10 cellular contexts compared by ENCODE assay signal in genomic region chr6:28282923-28283322, GRCh38. TPM values are rescaled to one million over a fixed set of nuclear protein-coding genes. Genes with fewer than 3 reads are reported as not detected.
DNase-seq lines count a peak whose midpoint lies in the region; ATAC-seq and TF ChIP-seq lines count a peak whose summit lies in the region.
"Had no signal": no experiment of that assay in that cellular context is flagged by ENCODE, and none has a peak within 500 bp of the region (broad histone marks: within the 10 kb centered on the region; RNA-seq: fewer than 3 reads in every experiment).

No MANE protein-coding gene starts in this region.

- no peaks in the 10 kb centered on the region for H4K20me1 ChIP-seq in DND-41 (ENCODE audit: insufficient read depth, low read length)
- H4K20me1 ChIP-seq: BLaER1 treated with 17β-estradiol and CSF1 and Interleukin-3, amounts not matched to agents 10 nM and 100 nM had no signal

- no peak overlapping the region for H3K9ac ChIP-seq in DND-41 (ENCODE audit: low read depth, low read length)
- H3K9ac ChIP-seq: BLaER1 treated with 17β-estradiol and CSF1 and Interleukin-3, amounts not matched to agents 10 nM and 100 nM had no signal

- no peaks in the 10 kb centered on the region for H3K27me3 ChIP-seq in DND-41 (ENCODE audit: insufficient read depth, low read length, poor library complexity)
- H3K27me3 ChIP-seq: transverse colon had no signal

- peaks cover 44% of the 10 kb centered on the region for H3K4me1 ChIP-seq in DND-41 (ENCODE audit: insufficient read depth, low read length)

- peaks cover 40% of the 10 kb centered on the region for H3K36me3 ChIP-seq in DND-41 (ENCODE audit: insufficient read depth, low read length)

- H2AFZ ChIP-seq in DND-41 (ENCODE audit: low read depth, low read length), result no peak overlapping the region

- DNase-seq in DND-41, result peak; percentile 9
- peak; percentile 30 for DNase-seq in LHCN-M2 (ENCODE audit: low read depth)
- peak; percentile 57 to 66 for DNase-seq in erythroblast (lab: John Stamatoyannopoulos, UW)
- no peak for DNase-seq in SIG-M5 (lab: John Stamatoyannopoulos, UW)
- no peak for DNase-seq in mesenteric fat pad (ENCODE audit: low spot score)
- DNase-seq: activated CD8-positive, alpha-beta memory T cell treated with anti-CD3 and anti-CD28 coated beads, Interleukin-2, amount 50 U/mL, for 48 hours; NCI-H2107; transverse colon had no signal

- TF ChIP-seq CTCF in DND-41 (IDR thresholded peaks at IDR 0.05; ENCODE audit: borderline replicate concordance, extremely low read depth, low read length, poor library complexity, severe bottlenecking), result no peak

- no peaks in the 10 kb centered on the region for H3K9me3 ChIP-seq in DND-41 (ENCODE audit: insufficient read depth, low read length, severe bottlenecking)
- H3K9me3 ChIP-seq: transverse colon had no signal

- no peak overlapping the region for H3K27ac ChIP-seq in DND-41 (ENCODE audit: low read length)
- H3K27ac ChIP-seq: BLaER1 treated with 17β-estradiol and CSF1 and Interleukin-3, amounts not matched to agents 10 nM and 100 nM; transverse colon had no signal

- peaks cover 22% of the 10 kb centered on the region for H3K79me2 ChIP-seq in DND-41 (ENCODE audit: insufficient read depth, low read length)

- peak overlapping the region in 1 of 2 experiments; percentile 69; a peak in 2 of 4 replicates for H3K4me3 ChIP-seq in DND-41 (ENCODE audit: low read depth in 1 of 2, low read length in 2 of 2)

- H3K4me2 ChIP-seq in DND-41 (ENCODE audit: insufficient read depth, low read length), result peak overlapping the region; percentile 95

- TF ChIP-seq POLR2A in erythroblast (IDR thresholded peaks at IDR 0.05; ENCODE audit: low read length), result no peak

- ATAC-seq in DND-41 (ENCODE audit: insufficient read depth, low read depth) (no peak), GM21786 (IDR thresholded peaks at IDR 0.05; ENCODE audit: unreplicated experiment) (no peak)

RNA-seq across cellular contexts. Expression of gene PGBD1, which starts 1.6 kb away (rescaled TPM):
- total RNA-seq in LHCN-M2 (2014; rRNA removed) (11.9 and 12.0 TPM in 2 replicates), mesenteric fat pad (4.0 TPM)
- polyA plus RNA-seq in LHCN-M2 (2012), result 4.2 TPM

RNA-seq across cellular contexts. Expression of gene ZSCAN26, which starts 16.0 kb away (rescaled TPM):
- 11.3 and 12.7 TPM in 2 replicates for total RNA-seq in LHCN-M2 (2014; rRNA removed)
- 4.9 TPM for polyA plus RNA-seq in LHCN-M2 (2012)
- 5.9 TPM for total RNA-seq in mesenteric fat pad

RNA-seq across cellular contexts. Expression of gene NKAPL, which starts 23.8 kb away (rescaled TPM):
- total RNA-seq in LHCN-M2 (2014; rRNA removed), result not detected in 2 replicates
- not detected for polyA plus RNA-seq in LHCN-M2 (2012)
- 3.1 TPM for total RNA-seq in mesenteric fat pad

RNA-seq across cellular contexts. Expression of gene ZKSCAN4, which starts 30.9 kb away (rescaled TPM):
- total RNA-seq in LHCN-M2 (2014; rRNA removed) (4.1 and 4.4 TPM in 2 replicates), mesenteric fat pad (2.7 TPM)
- 2.5 TPM for polyA plus RNA-seq in LHCN-M2 (2012)

RNA-seq across cellular contexts. Expression of gene ZSCAN31, which starts 53.0 kb away (rescaled TPM):
- total RNA-seq in LHCN-M2 (2014; rRNA removed), result 5.1 and 8.9 TPM in 2 replicates
- 3.4 TPM for polyA plus RNA-seq in LHCN-M2 (2012)
- 5.8 TPM for total RNA-seq in mesenteric fat pad

Comparison
In these comparisons a context has a peak if more than half of its experiments do, and no peak if none do; other contexts are left out.
1. DNase-seq: peak in DND-41 (single experiment), LHCN-M2 (single experiment) and erythroblast (2 of 2); none in SIG-M5 (single experiment) and mesenteric fat pad (single experiment).